In genomic region chr5:72226950-72227349, GRCh38 we compare ENCODE assay signal across 1 cellular context.
TF ChIP-seq lines count a peak whose summit lies in the region.

No MANE protein-coding gene starts in this region.

TF ChIP-seq in K562, 482 proteins besides CTCF, POLR2A, EP300 and RAD21 (continued from another document and continues in another):
- TF ChIP-seq CLOCK (CRISPR knock-in tag; IDR thresholded peaks at IDR 0.05; ENCODE audit: borderline replicate concordance), result 0 out of 2 replicates have a peak, but pooled peaks have one; percentile 9
- peak; percentile 99 for TF ChIP-seq SOX6 (IDR thresholded peaks at IDR 0.05)
- TF ChIP-seq ERF (CRISPR knock-in tag; IDR thresholded peaks at IDR 0.05), result no peak
- TF ChIP-seq SPI1 (IDR thresholded peaks at IDR 0.05; ENCODE audit: borderline replicate concordance, low read depth, low read length), result no peak
- TF ChIP-seq ZSCAN29 (IDR thresholded peaks at IDR 0.05), result no peak
- TF ChIP-seq, protein P1, sequence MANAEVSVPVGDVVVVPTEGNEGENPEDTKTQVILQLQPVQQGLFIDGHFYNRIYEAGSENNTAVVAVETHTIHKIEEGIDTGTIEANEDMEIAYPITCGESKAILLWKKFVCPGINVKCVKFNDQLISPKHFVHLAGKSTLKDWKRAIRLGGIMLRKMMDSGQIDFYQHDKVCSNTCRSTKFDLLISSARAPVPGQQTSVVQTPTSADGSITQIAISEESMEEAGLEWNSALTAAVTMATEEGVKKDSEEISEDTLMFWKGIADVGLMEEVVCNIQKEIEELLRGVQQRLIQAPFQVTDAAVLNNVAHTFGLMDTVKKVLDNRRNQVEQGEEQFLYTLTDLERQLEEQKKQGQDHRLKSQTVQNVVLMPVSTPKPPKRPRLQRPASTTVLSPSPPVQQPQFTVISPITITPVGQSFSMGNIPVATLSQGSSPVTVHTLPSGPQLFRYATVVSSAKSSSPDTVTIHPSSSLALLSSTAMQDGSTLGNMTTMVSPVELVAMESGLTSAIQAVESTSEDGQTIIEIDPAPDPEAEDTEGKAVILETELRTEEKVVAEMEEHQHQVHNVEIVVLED (CRISPR knock-in tag; IDR thresholded peaks at IDR 0.05), result no peak
- no peak for TF ChIP-seq PTBP1 (IDR thresholded peaks at IDR 0.05; ENCODE audit: low read depth, low read length)
- TF ChIP-seq MITF (IDR thresholded peaks at IDR 0.05), result no peak
- TF ChIP-seq, protein P2, sequence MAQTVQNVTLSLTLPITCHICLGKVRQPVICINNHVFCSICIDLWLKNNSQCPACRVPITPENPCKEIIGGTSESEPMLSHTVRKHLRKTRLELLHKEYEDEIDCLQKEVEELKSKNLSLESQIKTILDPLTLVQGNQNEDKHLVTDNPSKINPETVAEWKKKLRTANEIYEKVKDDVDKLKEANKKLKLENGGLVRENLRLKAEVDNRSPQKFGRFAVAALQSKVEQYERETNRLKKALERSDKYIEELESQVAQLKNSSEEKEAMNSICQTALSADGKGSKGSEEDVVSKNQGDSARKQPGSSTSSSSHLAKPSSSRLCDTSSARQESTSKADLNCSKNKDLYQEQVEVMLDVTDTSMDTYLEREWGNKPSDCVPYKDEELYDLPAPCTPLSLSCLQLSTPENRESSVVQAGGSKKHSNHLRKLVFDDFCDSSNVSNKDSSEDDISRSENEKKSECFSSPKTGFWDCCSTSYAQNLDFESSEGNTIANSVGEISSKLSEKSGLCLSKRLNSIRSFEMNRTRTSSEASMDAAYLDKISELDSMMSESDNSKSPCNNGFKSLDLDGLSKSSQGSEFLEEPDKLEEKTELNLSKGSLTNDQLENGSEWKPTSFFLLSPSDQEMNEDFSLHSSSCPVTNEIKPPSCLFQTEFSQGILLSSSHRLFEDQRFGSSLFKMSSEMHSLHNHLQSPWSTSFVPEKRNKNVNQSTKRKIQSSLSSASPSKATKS (CRISPR knock-in tag; IDR thresholded peaks at IDR 0.05), result no peak
- TF ChIP-seq, protein P3, sequence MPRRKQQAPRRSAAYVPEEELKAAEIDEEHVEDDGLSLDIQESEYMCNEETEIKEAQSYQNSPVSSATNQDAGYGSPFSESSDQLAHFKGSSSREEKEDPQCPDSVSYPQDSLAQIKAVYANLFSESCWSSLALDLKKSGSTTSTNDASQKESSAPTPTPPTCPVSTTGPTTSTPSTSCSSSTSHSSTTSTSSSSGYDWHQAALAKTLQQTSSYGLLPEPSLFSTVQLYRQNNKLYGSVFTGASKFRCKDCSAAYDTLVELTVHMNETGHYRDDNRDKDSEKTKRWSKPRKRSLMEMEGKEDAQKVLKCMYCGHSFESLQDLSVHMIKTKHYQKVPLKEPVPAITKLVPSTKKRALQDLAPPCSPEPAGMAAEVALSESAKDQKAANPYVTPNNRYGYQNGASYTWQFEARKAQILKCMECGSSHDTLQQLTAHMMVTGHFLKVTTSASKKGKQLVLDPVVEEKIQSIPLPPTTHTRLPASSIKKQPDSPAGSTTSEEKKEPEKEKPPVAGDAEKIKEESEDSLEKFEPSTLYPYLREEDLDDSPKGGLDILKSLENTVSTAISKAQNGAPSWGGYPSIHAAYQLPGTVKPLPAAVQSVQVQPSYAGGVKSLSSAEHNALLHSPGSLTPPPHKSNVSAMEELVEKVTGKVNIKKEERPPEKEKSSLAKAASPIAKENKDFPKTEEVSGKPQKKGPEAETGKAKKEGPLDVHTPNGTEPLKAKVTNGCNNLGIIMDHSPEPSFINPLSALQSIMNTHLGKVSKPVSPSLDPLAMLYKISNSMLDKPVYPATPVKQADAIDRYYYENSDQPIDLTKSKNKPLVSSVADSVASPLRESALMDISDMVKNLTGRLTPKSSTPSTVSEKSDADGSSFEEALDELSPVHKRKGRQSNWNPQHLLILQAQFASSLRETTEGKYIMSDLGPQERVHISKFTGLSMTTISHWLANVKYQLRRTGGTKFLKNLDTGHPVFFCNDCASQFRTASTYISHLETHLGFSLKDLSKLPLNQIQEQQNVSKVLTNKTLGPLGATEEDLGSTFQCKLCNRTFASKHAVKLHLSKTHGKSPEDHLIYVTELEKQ (CRISPR knock-in tag; IDR thresholded peaks at IDR 0.05), result no peak
- no peak for TF ChIP-seq IRF1 (CRISPR knock-in tag; IDR thresholded peaks at IDR 0.05; ENCODE audit: borderline replicate concordance)
- TF ChIP-seq ATF4 (CRISPR knock-in tag; IDR thresholded peaks at IDR 0.05), result peak; percentile 20; the same call in 1 of the 2 replicates
- no peak for TF ChIP-seq ETV5 (CRISPR knock-in tag; IDR thresholded peaks at IDR 0.05; ENCODE audit: low read depth)
- TF ChIP-seq ZFPM2 (CRISPR knock-in tag; IDR thresholded peaks at IDR 0.05), result no peak
- 0 out of 4 replicates have a peak, but pooled peaks have one; percentile 24 to 34 for TF ChIP-seq MAZ (CRISPR knock-in tag; conservative IDR thresholded peaks at IDR 0.05 in 1 of 2, IDR thresholded peaks at IDR 0.05 in 1 of 2)
- TF ChIP-seq, protein P4, sequence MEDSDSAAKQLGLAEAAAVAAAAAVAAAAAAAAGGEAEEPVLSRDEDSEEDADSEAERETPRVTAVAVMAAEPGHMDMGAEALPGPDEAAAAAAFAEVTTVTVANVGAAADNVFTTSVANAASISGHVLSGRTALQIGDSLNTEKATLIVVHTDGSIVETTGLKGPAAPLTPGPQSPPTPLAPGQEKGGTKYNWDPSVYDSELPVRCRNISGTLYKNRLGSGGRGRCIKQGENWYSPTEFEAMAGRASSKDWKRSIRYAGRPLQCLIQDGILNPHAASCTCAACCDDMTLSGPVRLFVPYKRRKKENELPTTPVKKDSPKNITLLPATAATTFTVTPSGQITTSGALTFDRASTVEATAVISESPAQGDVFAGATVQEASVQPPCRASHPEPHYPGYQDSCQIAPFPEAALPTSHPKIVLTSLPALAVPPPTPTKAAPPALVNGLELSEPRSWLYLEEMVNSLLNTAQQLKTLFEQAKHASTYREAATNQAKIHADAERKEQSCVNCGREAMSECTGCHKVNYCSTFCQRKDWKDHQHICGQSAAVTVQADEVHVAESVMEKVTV (CRISPR knock-in tag; IDR thresholded peaks at IDR 0.05), result no peak
- TF ChIP-seq ZBTB8A (IDR thresholded peaks at IDR 0.05; ENCODE audit: partially characterized antibody), result no peak
- TF ChIP-seq POLR3A (IDR thresholded peaks at IDR 0.05; ENCODE audit: borderline replicate concordance, extremely low read depth, insufficient read depth, insufficient read length), result no peak
- TF ChIP-seq ZSCAN32 (CRISPR knock-in tag; IDR thresholded peaks at IDR 0.05), result no peak
- no peak for TF ChIP-seq MAFK (IDR thresholded peaks at IDR 0.05; ENCODE audit: low read length)
- TF ChIP-seq JUND (IDR thresholded peaks at IDR 0.05; ENCODE audit: borderline replicate concordance, low read depth, low read length), result peak; percentile 49; the same call in 1 of the 2 replicates
- TF ChIP-seq JUND (tag; IDR thresholded peaks at IDR 0.05; ENCODE audit: borderline replicate concordance, low read depth, low read length), result peak; percentile 72; the same call in 1 of the 3 replicates
- peak; percentile 70 for TF ChIP-seq CTBP1 (IDR thresholded peaks at IDR 0.05; ENCODE audit: borderline replicate concordance)
- no peak for TF ChIP-seq PML (IDR thresholded peaks at IDR 0.05; ENCODE audit: low read length)
- TF ChIP-seq HDGF (IDR thresholded peaks at IDR 0.05), result no peak
- TF ChIP-seq TCF3 (CRISPR knock-in tag; IDR thresholded peaks at IDR 0.05), result peak; percentile 93
- no peak for TF ChIP-seq NFXL1 (CRISPR knock-in tag; IDR thresholded peaks at IDR 0.05)
- no peak for TF ChIP-seq XRCC4 (IDR thresholded peaks at IDR 0.05; ENCODE audit: extremely low read depth, insufficient read depth, insufficient read length)
- no peak for TF ChIP-seq NUFIP1 (IDR thresholded peaks at IDR 0.05; ENCODE audit: partially characterized antibody)
- no peak for TF ChIP-seq RBM17 (IDR thresholded peaks at IDR 0.05; ENCODE audit: borderline replicate concordance, low read depth, low read length)
- TF ChIP-seq ID3 (CRISPR knock-in tag; IDR thresholded peaks at IDR 0.05), result no peak
- TF ChIP-seq ID3 (tag; IDR thresholded peaks at IDR 0.05), result no peak
- no peak for TF ChIP-seq ZNF589 (CRISPR knock-in tag; IDR thresholded peaks at IDR 0.05; ENCODE audit: low read depth)
- TF ChIP-seq TSC22D4 (tag; IDR thresholded peaks at IDR 0.05), result no peak
- no peak for TF ChIP-seq ZNF324 (CRISPR knock-in tag; IDR thresholded peaks at IDR 0.05)
- TF ChIP-seq PRPF4 (IDR thresholded peaks at IDR 0.05; ENCODE audit: insufficient read depth, low read depth, low read length, poor library complexity, severe bottlenecking), result no peak
- TF ChIP-seq MTA2 (IDR thresholded peaks at IDR 0.05; ENCODE audit: low read depth), result peak; percentile 46; the same call in 1 of the 2 replicates
- TF ChIP-seq RBM22 (IDR thresholded peaks at IDR 0.05; ENCODE audit: low read depth, low read length, poor library complexity, severe bottlenecking), result no peak
- TF ChIP-seq, protein P5, sequence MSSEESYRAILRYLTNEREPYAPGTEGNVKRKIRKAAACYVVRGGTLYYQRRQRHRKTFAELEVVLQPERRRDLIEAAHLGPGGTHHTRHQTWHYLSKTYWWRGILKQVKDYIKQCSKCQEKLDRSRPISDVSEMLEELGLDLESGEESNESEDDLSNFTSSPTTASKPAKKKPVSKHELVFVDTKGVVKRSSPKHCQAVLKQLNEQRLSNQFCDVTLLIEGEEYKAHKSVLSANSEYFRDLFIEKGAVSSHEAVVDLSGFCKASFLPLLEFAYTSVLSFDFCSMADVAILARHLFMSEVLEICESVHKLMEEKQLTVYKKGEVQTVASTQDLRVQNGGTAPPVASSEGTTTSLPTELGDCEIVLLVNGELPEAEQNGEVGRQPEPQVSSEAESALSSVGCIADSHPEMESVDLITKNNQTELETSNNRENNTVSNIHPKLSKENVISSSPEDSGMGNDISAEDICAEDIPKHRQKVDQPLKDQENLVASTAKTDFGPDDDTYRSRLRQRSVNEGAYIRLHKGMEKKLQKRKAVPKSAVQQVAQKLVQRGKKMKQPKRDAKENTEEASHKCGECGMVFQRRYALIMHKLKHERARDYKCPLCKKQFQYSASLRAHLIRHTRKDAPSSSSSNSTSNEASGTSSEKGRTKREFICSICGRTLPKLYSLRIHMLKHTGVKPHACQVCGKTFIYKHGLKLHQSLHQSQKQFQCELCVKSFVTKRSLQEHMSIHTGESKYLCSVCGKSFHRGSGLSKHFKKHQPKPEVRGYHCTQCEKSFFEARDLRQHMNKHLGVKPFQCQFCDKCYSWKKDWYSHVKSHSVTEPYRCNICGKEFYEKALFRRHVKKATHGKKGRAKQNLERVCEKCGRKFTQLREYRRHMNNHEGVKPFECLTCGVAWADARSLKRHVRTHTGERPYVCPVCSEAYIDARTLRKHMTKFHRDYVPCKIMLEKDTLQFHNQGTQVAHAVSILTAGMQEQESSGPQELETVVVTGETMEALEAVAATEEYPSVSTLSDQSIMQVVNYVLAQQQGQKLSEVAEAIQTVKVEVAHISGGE (CRISPR knock-in tag; IDR thresholded peaks at IDR 0.05), result peak in 1 of 3 experiments; percentile 31; a peak in 1 of 6 replicates
- TF ChIP-seq KLF16 (IDR thresholded peaks at IDR 0.05), result peak; percentile 42; the same call in 1 of the 2 replicates
- TF ChIP-seq MAFF (IDR thresholded peaks at IDR 0.05; ENCODE audit: low read length), result 0 out of 2 replicates have a peak, but pooled peaks have one; percentile 1
- TF ChIP-seq NFE2 (IDR thresholded peaks at IDR 0.05; ENCODE audit: low read depth), result peak; percentile 69
- TF ChIP-seq SMARCE1 (IDR thresholded peaks at IDR 0.05), result peak; percentile 70
- TF ChIP-seq FOSL1 (tag; conservative IDR thresholded peaks at IDR 0.05), result peak; percentile 55
- TF ChIP-seq ARHGAP35 (IDR thresholded peaks at IDR 0.05; ENCODE audit: partially characterized antibody), result no peak
- no peak for TF ChIP-seq ZNF778 (CRISPR knock-in tag; IDR thresholded peaks at IDR 0.05)
- no peak for TF ChIP-seq CREB1 (IDR thresholded peaks at IDR 0.05)
- no peak for TF ChIP-seq CREB1 (CRISPR knock-in tag; IDR thresholded peaks at IDR 0.05)
